Comparison of ENCODE assay signal across 8 cellular contexts in the genomic region with DNA sequence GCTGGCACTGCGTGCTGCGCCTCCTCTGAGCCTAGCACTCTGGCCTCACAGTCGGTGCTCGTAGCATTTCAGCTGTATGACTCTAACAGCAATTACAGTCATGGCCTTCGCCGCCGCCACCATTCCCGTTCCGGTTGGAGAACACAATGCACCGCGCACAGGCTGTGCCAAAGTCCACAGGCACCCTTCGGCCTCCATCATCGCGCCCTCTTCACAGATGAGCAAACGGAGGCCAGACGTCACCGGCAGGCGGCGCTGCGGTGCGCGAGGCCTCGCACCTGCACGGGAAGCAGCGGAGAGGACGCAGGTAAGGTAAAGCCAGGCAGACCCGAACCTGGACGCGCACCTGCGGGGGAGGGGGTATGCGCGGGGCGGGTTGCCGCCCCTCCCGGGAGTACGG.
DNase-seq lines count a peak whose midpoint lies in the region; ATAC-seq and TF ChIP-seq lines count a peak whose summit lies in the region.
"Had no signal": no experiment of that assay in that cellular context is flagged by ENCODE, and none has a peak within 500 bp of the region (broad histone marks: within the 10 kb centered on the region; RNA-seq: fewer than 3 reads in every experiment).

No MANE protein-coding gene starts in this region.

- peaks cover 21% of the 10 kb centered on the region for H3K4me1 ChIP-seq in lower lobe of right lung
- peaks cover 4% of the 10 kb centered on the region for H3K4me1 ChIP-seq in testis

- H3K4me3 Mint-ChIP-seq in activated naive CD4-positive, alpha-beta T cell treated with anti-CD3 and anti-CD28 coated beads, Interleukin-2, amount 10 ng/mL, durations not matched to agents 7 days and 5 days: no peak overlapping the region

- H3K36me3 Mint-ChIP-seq in activated naive CD4-positive, alpha-beta T cell treated with anti-CD3 and anti-CD28 coated beads, Interleukin-2, amount 10 ng/mL, durations not matched to agents 7 days and 5 days: no peaks in the 10 kb centered on the region

- CTCF ChIA-PET in activated naive CD4-positive, alpha-beta T cell treated with anti-CD3 and anti-CD28 coated beads, Interleukin-2, amount 10 ng/mL, durations not matched to agents 7 days and 5 days (lab: Charles Lee): interaction anchor here (1.2 to 2.4 kb wide), 4 partner anchors 18 to 138 kb away, joined by 4 to 5 read pairs (median 5); no protein-coding TSS in a partner anchor

- peaks cover 6% of the 10 kb centered on the region for H3K4me1 Mint-ChIP-seq in activated naive CD4-positive, alpha-beta T cell treated with anti-CD3 and anti-CD28 coated beads, Interleukin-2, amount 10 ng/mL, durations not matched to agents 7 days and 5 days

- intact Hi-C loops in lower lobe of right lung (cut with DNase I): no loop called here
- intact Hi-C loops in testis (cut with DNase I; ENCODE audit: low total_unique reads): no loop called here

- H3K27ac ChIP-seq in lower lobe of right lung: no peak overlapping the region
- H3K27ac ChIP-seq in testis: no peak overlapping the region
- H3K27ac ChIP-seq: PC-9 had no signal

- ATAC-seq in lower lobe of right lung (peak in 1 of 2 donors; percentile 25), HG02852 (IDR thresholded peaks at IDR 0.05; ENCODE audit: unreplicated experiment) (no peak), HG03521 (IDR thresholded peaks at IDR 0.05; ENCODE audit: unreplicated experiment) (no peak)

- WGBS in testis, 2 donors: 26 to 29% methylated on average over 8 to 36 of the region's 36 CpGs

- H3K9me3 ChIP-seq in lower lobe of right lung (no peaks in the 10 kb centered on the region), testis (no peaks in the 10 kb centered on the region)

- TF ChIP-seq POLR2A in testis (IDR thresholded peaks at IDR 0.05): no peak

- peak; percentile 35 for TF ChIP-seq CTCF in lower lobe of right lung (IDR thresholded peaks at IDR 0.05)
- TF ChIP-seq CTCF in testis (IDR thresholded peaks at IDR 0.05): no peak

- H3K27me3 ChIP-seq in lower lobe of right lung (ENCODE audit: low read depth): peaks cover 34% of the 10 kb centered on the region
- no peaks in the 10 kb centered on the region for H3K27me3 ChIP-seq in testis

- H3K36me3 ChIP-seq in lower lobe of right lung: no peaks in the 10 kb centered on the region
- no peaks in the 10 kb centered on the region for H3K36me3 ChIP-seq in testis (ENCODE audit: low read depth, missing control alignments)

- peak; percentile 71 for DNase-seq in RPMI8226
- peak; percentile 70 for DNase-seq in activated naive CD4-positive, alpha-beta T cell treated with anti-CD3 and anti-CD28 coated beads, Interleukin-2, amount 10 ng/mL, durations not matched to agents 7 days and 5 days
- DNase-seq in lower lobe of right lung: peak; percentile 47
- DNase-seq in testis: peak; percentile 62
- DNase-seq in SHP77 treated with DMSO at 0.1 percent for 48 hours (lab: John Stamatoyannopoulos, UW): no peak
- DNase-seq: PC-9 had no signal

- no peak overlapping the region for H3K27ac Mint-ChIP-seq in activated naive CD4-positive, alpha-beta T cell treated with anti-CD3 and anti-CD28 coated beads, Interleukin-2, amount 10 ng/mL, durations not matched to agents 7 days and 5 days

- peaks cover 62% of the 10 kb centered on the region for H3K27me3 Mint-ChIP-seq in activated naive CD4-positive, alpha-beta T cell treated with anti-CD3 and anti-CD28 coated beads, Interleukin-2, amount 10 ng/mL, durations not matched to agents 7 days and 5 days

- H3K4me3 ChIP-seq in lower lobe of right lung: no peak overlapping the region
- peak overlapping the region in 1 of 2 donors; percentile 23 for H3K4me3 ChIP-seq in testis
- H3K4me3 ChIP-seq: PC-9 had no signal

- H3K9me3 Mint-ChIP-seq in activated naive CD4-positive, alpha-beta T cell treated with anti-CD3 and anti-CD28 coated beads, Interleukin-2, amount 10 ng/mL, durations not matched to agents 7 days and 5 days: no peaks in the 10 kb centered on the region
